Comparison of ENCODE assay signal across 10 cellular contexts in genomic region chr2:138814123-138814883, GRCh38. TPM values are rescaled to one million over a fixed set of nuclear protein-coding genes. Genes with fewer than 3 reads are reported as not detected.
DNase-seq lines count a peak whose midpoint lies in the region; ATAC-seq and TF ChIP-seq lines count a peak whose summit lies in the region.
"Had no signal": no experiment of that assay in that cellular context is flagged by ENCODE, and none has a peak within 500 bp of the region (broad histone marks: within the 10 kb centered on the region; RNA-seq: fewer than 3 reads in every experiment).

No MANE protein-coding gene starts in this region.

- DNase-seq in MCF 10A (ENCODE audit: unreplicated experiment): peak; percentile 22
- no peak for DNase-seq in breast epithelium (ENCODE audit: low spot score in 2 of 2)
- DNase-seq in NCI-H2081 (lab: John Stamatoyannopoulos, UW): peak; percentile 35 to 76
- DNase-seq in WTC11 (ENCODE audit: low spot score): peak; percentile 29
- DNase-seq in type B pancreatic cell (ENCODE audit: extremely low spot score, unreplicated experiment): no peak
- DNase-seq in left ventricle myocardium inferior: no peak
- no peak for DNase-seq in GM10248 (ENCODE audit: extremely low spot score)

- POLR2A ChIA-PET in MCF 10A (lab: Yijun Ruan, JAX) (interaction anchor here (0.6 kb wide), 1 partner anchor 600 kb away, joined by 3 read pairs; no protein-coding TSS in a partner anchor), WTC11 (lab: Charles Lee) (no interaction called here), GM10248 (lab: Yijun Ruan, JAX) (no interaction called here)

- H3K9me3 ChIP-seq in breast epithelium (no peaks in the 10 kb centered on the region), left ventricle myocardium inferior (replicated peaks) (no peaks in the 10 kb centered on the region)

- H3K27ac Mint-ChIP-seq in MCF 10A (ENCODE audit: low read depth, unreplicated experiment) (no peak overlapping the region), WTC11 (no peak overlapping the region), type B pancreatic cell (no peak overlapping the region)
- H3K27ac Mint-ChIP-seq: B cell had no signal

- H3K4me1 Mint-ChIP-seq in MCF 10A (ENCODE audit: insufficient read depth, unreplicated experiment): no peaks in the 10 kb centered on the region
- H3K4me1 Mint-ChIP-seq in WTC11: peaks cover 14% of the 10 kb centered on the region
- H3K4me1 Mint-ChIP-seq in type B pancreatic cell (ENCODE audit: unreplicated experiment): peaks cover 9% of the 10 kb centered on the region
- H3K4me1 Mint-ChIP-seq: B cell had no signal

- H3K4me3 ChIP-seq in breast epithelium (no peak overlapping the region), left ventricle myocardium inferior (no peak overlapping the region)

- H3K27ac ChIP-seq in breast epithelium: no peak overlapping the region
- no peak overlapping the region for H3K27ac ChIP-seq in left ventricle myocardium inferior (replicated peaks)

- H3K27me3 ChIP-seq in breast epithelium (peaks cover 0 to 5% of the 10 kb centered on the region in 2 donors), left ventricle myocardium inferior (ENCODE audit: low read depth) (peaks cover 25% of the 10 kb centered on the region)

- CTCF ChIA-PET in MCF 10A (lab: Yijun Ruan, JAX): interaction anchor here (0.6 to 3.1 kb wide), 9 partner anchors 12 to 922 kb away, joined by 3 to 28 read pairs (median 4); no protein-coding TSS in a partner anchor
- CTCF ChIA-PET in WTC11 (lab: Charles Lee): interaction anchor here (0.6 to 3.3 kb wide), 29 partner anchors 9 to 925 kb away, joined by 3 to 76 read pairs (median 4); partner anchors contain the start of gene NXPH2
- CTCF ChIA-PET in GM10248 (lab: Yijun Ruan, JAX): interaction anchor here (0.8 to 4.4 kb wide), 5 partner anchors 9 to 1349 kb away, joined by 3 to 19 read pairs (median 4); no protein-coding TSS in a partner anchor

- TF ChIP-seq POLR2A in breast epithelium (IDR thresholded peaks at IDR 0.05): no peak

- no TSS peak for BruUV-seq in MCF 10A (replicated peaks; lab: Mats Ljungman, UMichigan)

- H3K27me3 Mint-ChIP-seq in MCF 10A (ENCODE audit: insufficient read depth, unreplicated experiment) (peaks cover 42% of the 10 kb centered on the region), WTC11 (ENCODE audit: low read depth) (no peaks in the 10 kb centered on the region), type B pancreatic cell (peaks cover 1% of the 10 kb centered on the region)

- H3K36me3 Mint-ChIP-seq in MCF 10A (ENCODE audit: insufficient read depth, unreplicated experiment): no peaks in the 10 kb centered on the region
- H3K36me3 Mint-ChIP-seq in WTC11: no peaks in the 10 kb centered on the region
- no peaks in the 10 kb centered on the region for H3K36me3 Mint-ChIP-seq in type B pancreatic cell

- no peaks in the 10 kb centered on the region for H3K9me3 Mint-ChIP-seq in MCF 10A (ENCODE audit: unreplicated experiment)
- H3K9me3 Mint-ChIP-seq in WTC11: no peaks in the 10 kb centered on the region
- no peaks in the 10 kb centered on the region for H3K9me3 Mint-ChIP-seq in type B pancreatic cell

- H3K4me3 Mint-ChIP-seq in MCF 10A (ENCODE audit: unreplicated experiment) (no peak overlapping the region), WTC11 (no peak overlapping the region), type B pancreatic cell (no peak overlapping the region)
- H3K4me3 Mint-ChIP-seq: B cell had no signal

- H3K36me3 ChIP-seq in breast epithelium (no peaks in the 10 kb centered on the region), left ventricle myocardium inferior (no peaks in the 10 kb centered on the region)

- no peak for TF ChIP-seq CTCF in MCF 10A (IDR thresholded peaks at IDR 0.05; ENCODE audit: unreplicated experiment)
- no peak for TF ChIP-seq CTCF in breast epithelium (IDR thresholded peaks at IDR 0.05)
- TF ChIP-seq CTCF in WTC11 (IDR thresholded peaks at IDR 0.05): no peak
- peak; percentile 50 for TF ChIP-seq CTCF in type B pancreatic cell (conservative IDR thresholded peaks at IDR 0.05)
- TF ChIP-seq CTCF in left ventricle myocardium inferior (IDR thresholded peaks at IDR 0.05; ENCODE audit: borderline replicate concordance): no peak
- no peak for TF ChIP-seq CTCF in GM10248 (IDR thresholded peaks at IDR 0.05; ENCODE audit: control extremely low read depth, extremely low read depth, low read depth, missing control alignments)

- ATAC-seq in WTC11 (peak; percentile 93), HG03045 (IDR thresholded peaks at IDR 0.05; ENCODE audit: unreplicated experiment) (no peak)

- H3K4me1 ChIP-seq in breast epithelium (no peaks in the 10 kb centered on the region), left ventricle myocardium inferior (no peaks in the 10 kb centered on the region)

- intact Hi-C loops in MCF 10A (cut with micrococcal nuclease): no loop called here
- intact Hi-C loops in breast epithelium (cut with DNase I; ENCODE audit: low total_unique reads): no loop called here
- intact Hi-C loops in left ventricle myocardium inferior (cut with micrococcal nuclease): no loop called here

TF ChIP-seq in WTC11, 78 proteins besides CTCF, POLR2A, EP300 and RAD21:
- TF ChIP-seq NR3C1 (CRISPR knock-in tag; conservative IDR thresholded peaks at IDR 0.05; ENCODE audit: low read depth) (no peak), NFATC4 (CRISPR knock-in tag; IDR thresholded peaks at IDR 0.05) (no peak), JUN (CRISPR knock-in tag; IDR thresholded peaks at IDR 0.05) (no peak), ZNF532 (CRISPR knock-in tag; IDR thresholded peaks at IDR 0.05; ENCODE audit: borderline replicate concordance) (no peak), CREM (CRISPR knock-in tag; IDR thresholded peaks at IDR 0.05) (no peak), TEAD1 (CRISPR knock-in tag; IDR thresholded peaks at IDR 0.05) (no peak), STAT6 (CRISPR knock-in tag; conservative IDR thresholded peaks at IDR 0.05; ENCODE audit: low read depth) (no peak), USF2 (CRISPR knock-in tag; IDR thresholded peaks at IDR 0.05) (no peak), NR1H2 (CRISPR knock-in tag; IDR thresholded peaks at IDR 0.05) (no peak), ESRRA (CRISPR knock-in tag; IDR thresholded peaks at IDR 0.05; ENCODE audit: borderline replicate concordance) (no peak), KAT7 (CRISPR knock-in tag; IDR thresholded peaks at IDR 0.05; ENCODE audit: borderline replicate concordance) (no peak)

RNA-seq across cellular contexts. Expression of gene NXPH2, which starts 34.1 kb away (rescaled TPM):
- total RNA-seq in MCF 10A (2022) (not detected in 2 replicates), breast epithelium (not detected), WTC11 (2021) (0.55 to 0.94 TPM (median 0.92 TPM) in 3 replicates), type B pancreatic cell (ENCODE audit: low replicate concordance) (1.1 and 5.0 TPM in 2 replicates), left ventricle myocardium inferior (not detected)
- total RNA-seq: B cell; T-helper 2 cell treated with Interferon-gamma antibody and Interleukin-4, amounts not matched to agents 100 ng/mL and 5 ng/mL, for 36 hours had no signal

Comparison
In these comparisons a context has a peak if more than half of its experiments do, and no peak if none do; other contexts are left out.
1. DNase-seq: peak in MCF 10A (single experiment), NCI-H2081 (2 of 2) and WTC11 (single experiment); none in breast epithelium (0 of 2), type B pancreatic cell (single experiment), left ventricle myocardium inferior (single experiment) and GM10248 (single experiment).